Comparison of ENCODE assay signal across 1 cellular context in genomic region chr7:88586877-88587276, GRCh38.
TF ChIP-seq lines count a peak whose summit lies in the region.

No MANE protein-coding gene starts in this region.

TF ChIP-seq in K562, 482 proteins besides CTCF, POLR2A, EP300 and RAD21 (continued from another document):
- TF ChIP-seq JUND (IDR thresholded peaks at IDR 0.05; ENCODE audit: borderline replicate concordance, low read depth, low read length) (no peak), JUND (tag; IDR thresholded peaks at IDR 0.05; ENCODE audit: borderline replicate concordance, low read depth, low read length) (no peak), MYNN (IDR thresholded peaks at IDR 0.05) (no peak), MYNN (CRISPR knock-in tag; IDR thresholded peaks at IDR 0.05) (no peak), NFE2 (IDR thresholded peaks at IDR 0.05; ENCODE audit: low read depth) (no peak), ZC3H4 (CRISPR knock-in tag; IDR thresholded peaks at IDR 0.05; ENCODE audit: borderline replicate concordance) (no peak), MCM3 (IDR thresholded peaks at IDR 0.05) (no peak), GABPB2 (CRISPR knock-in tag; conservative IDR thresholded peaks at IDR 0.05) (no peak), NCOA6 (IDR thresholded peaks at IDR 0.05) (no peak), PHB (CRISPR knock-in tag; IDR thresholded peaks at IDR 0.05) (no peak), ZNF174 (CRISPR knock-in tag; IDR thresholded peaks at IDR 0.05) (no peak), ZNF644 (tag; IDR thresholded peaks at IDR 0.05; ENCODE audit: low read depth) (no peak), BRF2 (IDR thresholded peaks at IDR 0.05; ENCODE audit: borderline replicate concordance, insufficient read depth, insufficient read length) (no peak), PREB (CRISPR knock-in tag; IDR thresholded peaks at IDR 0.05) (no peak)
